In genomic region chr9:130235558-130236435, GRCh38 we compare ENCODE assay signal across 8 cellular contexts. TPM values are rescaled to one million over a fixed set of nuclear protein-coding genes. Genes with fewer than 3 reads are reported as not detected.
DNase-seq lines count a peak whose midpoint lies in the region; ATAC-seq, FAIRE-seq and TF ChIP-seq lines count a peak whose summit lies in the region.

No MANE protein-coding gene starts in this region.

- no peak overlapping the region for H4K91ac ChIP-seq in H1 (replicated peaks; ENCODE audit: insufficient read length, low read length)

- ATAC-seq in naive B cell (ENCODE audit: low read depth in 2 of 2) (no peak), HG03442 (IDR thresholded peaks at IDR 0.05; ENCODE audit: unreplicated experiment) (no peak)

- H3K9me3 Mint-ChIP-seq in naive B cell, result peaks cover 0 to 2% (median 0%) of the 10 kb centered on the region in 7 donors

- peak overlapping the region in 1 of 4 experiments; percentile 20; a peak in 2 of 7 replicates for H3K9ac ChIP-seq in H1 (replicated peaks in 1 of 4; ENCODE audit: extremely low read depth in 1 of 4, low read depth in 3 of 4, low read length in 3 of 4)

- no peak overlapping the region for H2AFZ ChIP-seq in H1 (ENCODE audit: low read length)

- H3K23me2 ChIP-seq in H1 (ENCODE audit: low read depth, low read length), result no peaks in the 10 kb centered on the region; the same call in 1 of the 2 replicates

- WGBS in H1 (ENCODE audit: extremely low coverage in 1 of 2, insufficient coverage in 1 of 2, insufficient read length in 1 of 2, insufficient replicate concordance in 2 of 2, low coverage in 1 of 2, low lambda C conversion rate in 2 of 2, missing lambda C conversion rate in 1 of 2), 2 experiments, result 60% methylated on average over 45 of the region's 45 CpGs; no CpG with 5 or more reads in 1 of the 2 experiments

- DNase-seq in NCI-H748 (lab: John Stamatoyannopoulos, UW; ENCODE audit: unreplicated experiment), result peak; percentile 72
- peak; percentile 11 for DNase-seq in activated CD8-positive, alpha-beta memory T cell treated with anti-CD3 and anti-CD28 coated beads, Interleukin-2, amount 50 U/mL, for 1 hour (ENCODE audit: extremely low read depth)
- DNase-seq in H1 (ENCODE audit: low read depth in 1 of 2, low spot score in 2 of 2), result peak in 1 of 2 experiments; percentile 95
- peak; percentile 58 for DNase-seq in naive B cell
- peak; percentile 51 for DNase-seq in stimulated activated CD8-positive, alpha-beta memory T cell treated with anti-CD3 and anti-CD28 coated beads, Interleukin-7, amount 100 ng/mL, for 24 hours (ENCODE audit: low read depth)

- H3K4ac ChIP-seq in H1 (replicated peaks; ENCODE audit: insufficient read length, low read depth, low read length), result no peak overlapping the region

- H3K27me3 Mint-ChIP-seq in naive B cell, result peaks cover 3 to 12% (median 8%) of the 10 kb centered on the region in 3 donors

- no peak overlapping the region for H3K4me3 ChIP-seq in H1 (ENCODE audit: extremely low read depth in 1 of 4, insufficient read depth in 2 of 4, low read depth in 3 of 4, low read length in 4 of 4)

- no peak overlapping the region for H3K23ac ChIP-seq in H1 (ENCODE audit: insufficient read length)

- CTCF ChIA-PET in H1 (lab: Charles Lee; ENCODE audit: partially characterized antibody), result interaction anchor here (0.6 to 2.0 kb wide), 39 partner anchors 9 to 200 kb away, joined by 3 to 11 read pairs (median 4); partner anchors contain the start of gene HMCN2

- no peak overlapping the region for H3K27ac ChIP-seq in 22Rv1
- H3K27ac ChIP-seq in H1 (ENCODE audit: low read depth, low read length), result no peak overlapping the region

- no peak overlapping the region for H3K14ac ChIP-seq in H1 (ENCODE audit: insufficient read length)

- H2BK20ac ChIP-seq in H1 (ENCODE audit: low read length), result no peak overlapping the region

- no peaks in the 10 kb centered on the region for H3K36me3 Mint-ChIP-seq in naive B cell

- H3K4me1 ChIP-seq in H1 (replicated peaks in 1 of 4; ENCODE audit: control insufficient read depth in 3 of 4, insufficient read depth in 4 of 4, low read length in 3 of 4), result peaks cover 0 to 7% (median 2%) of the 10 kb centered on the region in 4 experiments; a peak in 2 of 7 replicates

- TF ChIP-seq CTCF in 22Rv1 (IDR thresholded peaks at IDR 0.05) (peak; percentile 97), GM12874 (IDR thresholded peaks at IDR 0.05; ENCODE audit: insufficient read depth, low read depth, low read length) (peak; percentile 98), H1 (IDR thresholded peaks at IDR 0.05; ENCODE audit: control extremely low read depth in 1 of 3, insufficient read depth in 1 of 3, low read depth in 1 of 3, low read length in 3 of 3) (peak in 2 of 3 experiments; percentile 92 to 94; a peak in 3 of 4 replicates)

- H3K79me2 ChIP-seq in H1 (ENCODE audit: control insufficient read depth in 1 of 2, insufficient read depth in 2 of 2, low read length in 2 of 2), result no peaks in the 10 kb centered on the region

- no peaks in the 10 kb centered on the region for H3K27me3 ChIP-seq in H1 (replicated peaks in 1 of 4; ENCODE audit: control insufficient read depth in 3 of 4, extremely low read depth in 1 of 4, insufficient read depth in 3 of 4, low read length in 3 of 4)

- H3K36me3 ChIP-seq in H1 (ENCODE audit: control insufficient read depth in 2 of 4, insufficient read depth in 4 of 4, low read length in 3 of 4), result peaks cover 0 to 4% (median 0%) of the 10 kb centered on the region in 4 experiments; a peak in 1 of 8 replicates

- H3K18ac ChIP-seq in H1 (ENCODE audit: extremely low read depth, low read length), result no peak overlapping the region

- TF ChIP-seq POLR2A in H1 (IDR thresholded peaks at IDR 0.05; ENCODE audit: control extremely low read depth in 1 of 2, low read depth in 2 of 2, low read length in 2 of 2), result no peak

- no peaks in the 10 kb centered on the region for H3K79me1 ChIP-seq in H1 (ENCODE audit: low read depth, low read length)

- H2BK15ac ChIP-seq in H1 (ENCODE audit: low read length), result no peak overlapping the region

- H2AK5ac ChIP-seq in H1 (ENCODE audit: low read depth, low read length), result no peak overlapping the region

- H3K56ac ChIP-seq in H1 (replicated peaks; ENCODE audit: insufficient read length, low read depth, low read length), result no peak overlapping the region

- POLR2A ChIA-PET in H1 (lab: Charles Lee; ENCODE audit: partially characterized antibody), result interaction anchor here (1.0 kb wide), 2 partner anchors 50 to 122 kb away, joined by 3 read pairs; no protein-coding TSS in a partner anchor

- TF ChIP-seq EP300 in H1 (IDR thresholded peaks at IDR 0.05; ENCODE audit: borderline replicate concordance in 1 of 2, low read depth in 2 of 2, low read length in 2 of 2), result peak in 1 of 2 experiments; percentile 17; a peak in 1 of 3 replicates

- peak; percentile 88 to 93 for TF ChIP-seq RAD21 in H1 (IDR thresholded peaks at IDR 0.05 in 1 of 2, conservative IDR thresholded peaks at IDR 0.05 in 1 of 2; ENCODE audit: low read depth in 2 of 2, low read length in 2 of 2)

- no peak overlapping the region for H2BK12ac ChIP-seq in H1 (ENCODE audit: low read depth, low read length)

- H3K4me3 Mint-ChIP-seq in naive B cell, result peak overlapping the region in 3 of 8 donors; percentile 37 to 76 (median 60)

- H2BK120ac ChIP-seq in H1 (replicated peaks; ENCODE audit: low read depth, low read length), result no peak overlapping the region

- peaks cover 13 to 29% (median 26%) of the 10 kb centered on the region in 3 donors for H3K4me1 Mint-ChIP-seq in naive B cell

- FAIRE-seq in H1 (lab: Jason Lieb, UNC), result no peak

- no peak overlapping the region for H4K5ac ChIP-seq in H1 (ENCODE audit: insufficient read length, low read depth, low read length)

- H4K20me1 ChIP-seq in H1 (replicated peaks in 1 of 2; ENCODE audit: control insufficient read depth in 1 of 2, insufficient read depth in 2 of 2, low read length in 2 of 2), result no peaks in the 10 kb centered on the region

- H4K8ac ChIP-seq in H1 (ENCODE audit: extremely low read depth, insufficient read depth, low read length), result no peak overlapping the region

- H3K9me3 ChIP-seq in H1 (ENCODE audit: insufficient read depth in 2 of 2, low read depth in 1 of 2, low read length in 1 of 2), result no peaks in the 10 kb centered on the region

- no peak overlapping the region; the same call in 1 of the 2 replicates for H2BK5ac ChIP-seq in H1 (ENCODE audit: low read depth, low read length)

- H3K27ac Mint-ChIP-seq in naive B cell, result peak overlapping the region in 1 of 6 donors; percentile 30

- no peak overlapping the region for H3K4me2 ChIP-seq in H1 (ENCODE audit: insufficient read depth in 1 of 2, low read depth in 2 of 2, low read length in 2 of 2)

TF ChIP-seq in H1, 55 proteins besides CTCF, POLR2A, EP300 and RAD21:
- TF ChIP-seq GABPA (IDR thresholded peaks at IDR 0.05; ENCODE audit: borderline replicate concordance, insufficient read depth, low read length), result peak; percentile 65; the same call in 1 of the 2 replicates
- no peak for TF ChIP-seq TAF1 (IDR thresholded peaks at IDR 0.05; ENCODE audit: low read depth, low read length)
- 0 out of 2 replicates have a peak, but pooled peaks have one; percentile 21 for TF ChIP-seq MAX (IDR thresholded peaks at IDR 0.05)
- peak; percentile 71; the same call in 1 of the 2 replicates for TF ChIP-seq YY1 (IDR thresholded peaks at IDR 0.05; ENCODE audit: low read depth, low read length)
- TF ChIP-seq USF2 (IDR thresholded peaks at IDR 0.05; ENCODE audit: low read length), result no peak

RNA-seq across cellular contexts. Expression of gene HMCN2, which starts 29.8 kb away (rescaled TPM):
- 7.9 and 9.1 TPM in 2 replicates for total RNA-seq in H1 (2021; fragmentation: NEBNext Ultra II Directional; extraction: Animal tissue kit (Norgen Biotek cat#: 25700))
- polyA plus RNA-seq in H1 (2011; rRNA removed), result 5.0 and 8.3 TPM in 2 replicates
- polyA plus RNA-seq in H1 (2011; cell fraction: cytosol; rRNA removed), result 6.4 TPM
- 60.8 TPM for polyA plus RNA-seq in H1 (2011; cell fraction: nucleus; rRNA removed)
- 3.3 to 10.7 TPM (median 7.7 TPM) in 4 replicates for polyA plus RNA-seq in H1 (2012, experiment 1 of 2)
- 2.3 TPM for polyA plus RNA-seq in H1 (2012, experiment 2 of 2)
- polyA plus RNA-seq in H1 (2013, experiment 1 of 2), result 3.8 TPM
- 2.5 TPM for polyA plus RNA-seq in H1 (2013, experiment 2 of 2)
- polyA minus RNA-seq in H1 (2011; rRNA and poly(A)+ RNA removed), result 4.6 and 7.6 TPM in 2 replicates
- 9.8 TPM for polyA minus RNA-seq in H1 (2011; cell fraction: cytosol; rRNA and poly(A)+ RNA removed)
- polyA minus RNA-seq in H1 (2011; cell fraction: nucleus; rRNA and poly(A)+ RNA removed), result 25.3 TPM
- not detected for polyA plus RNA-seq in naive B cell (ENCODE audit: low read depth in 6 of 6)
